ENCODE assay signal across 25 cellular contexts in the genomic region with DNA sequence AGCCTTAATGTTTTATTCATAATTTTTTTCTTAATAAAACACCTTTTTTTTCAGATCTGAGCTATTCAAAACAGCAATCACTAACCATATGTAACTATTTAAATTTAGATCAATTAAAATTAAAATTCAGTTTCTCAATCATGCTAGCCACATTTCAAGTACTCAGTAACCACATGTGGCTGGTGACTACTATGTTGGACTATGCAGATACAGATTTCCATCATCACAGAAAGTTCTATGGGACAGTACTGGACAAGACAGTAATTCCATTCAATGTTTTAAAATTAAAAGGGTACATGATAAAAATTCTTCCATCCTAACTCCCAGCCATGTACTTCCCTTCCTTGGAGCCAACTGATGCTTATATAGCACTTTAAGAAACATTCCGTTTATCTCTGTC.
"Had no signal": no experiment of that assay in that cellular context is flagged by ENCODE, and none has a peak within 500 bp of the region (broad histone marks: within the 10 kb centered on the region; RNA-seq: fewer than 3 reads in every experiment).

No MANE protein-coding gene starts in this region.

- H3K4me1 Mint-ChIP-seq: memory B cell; naive B cell; nephron; stimulated activated effector memory CD8-positive, alpha-beta T cell treated with anti-CD3 and anti-CD28 coated beads, Interleukin-12 subunit alpha, Interleukin-12 subunit beta, amount 100 ng/mL, for 72 hours had no signal

- H3K36me3 Mint-ChIP-seq: naive B cell; stimulated activated effector memory CD8-positive, alpha-beta T cell treated with anti-CD3 and anti-CD28 coated beads, Interleukin-12 subunit alpha, Interleukin-12 subunit beta, amount 100 ng/mL, for 72 hours had no signal

- H3K27me3 ChIP-seq: dorsolateral prefrontal cortex, gastroesophageal sphincter, pancreas, suprapubic skin, tibial artery, upper lobe of left lung, uterus had no signal

- H3K27ac ChIP-seq: dorsolateral prefrontal cortex, gastroesophageal sphincter, left ventricle myocardium inferior, lower lobe of right lung, pancreas, suprapubic skin, tibial artery, upper lobe of left lung, uterus had no signal

- FAIRE-seq: kidney, pancreas had no signal

- H3K27ac Mint-ChIP-seq: memory B cell; nephron; progenitor cell of endocrine pancreas; stimulated activated effector memory CD8-positive, alpha-beta T cell treated with anti-CD3 and anti-CD28 coated beads, Interleukin-12 subunit alpha, Interleukin-12 subunit beta, amount 100 ng/mL, for 72 hours had no signal

- H3K4me1 ChIP-seq: gastroesophageal sphincter, left ventricle myocardium inferior, lower lobe of right lung, pancreas, suprapubic skin, tibial artery, upper lobe of left lung, uterus had no signal

- H3K9me3 Mint-ChIP-seq: memory B cell; naive B cell; nephron; stimulated activated effector memory CD8-positive, alpha-beta T cell treated with anti-CD3 and anti-CD28 coated beads, Interleukin-12 subunit alpha, Interleukin-12 subunit beta, amount 100 ng/mL, for 72 hours had no signal

- H3K9me3 ChIP-seq: gastroesophageal sphincter, left ventricle myocardium inferior, lower lobe of right lung, pancreas, suprapubic skin, tibial artery, upper lobe of left lung, uterus had no signal

- H3K4me3 ChIP-seq: dorsolateral prefrontal cortex, gastroesophageal sphincter, left ventricle myocardium inferior, lower lobe of right lung, pancreas, suprapubic skin, tibial artery, upper lobe of left lung, uterus had no signal

- H3K4me3 Mint-ChIP-seq: memory B cell; naive B cell; nephron; stimulated activated effector memory CD8-positive, alpha-beta T cell treated with anti-CD3 and anti-CD28 coated beads, Interleukin-12 subunit alpha, Interleukin-12 subunit beta, amount 100 ng/mL, for 72 hours had no signal

- H3K27me3 Mint-ChIP-seq: memory B cell, naive B cell, progenitor cell of endocrine pancreas had no signal

- H3K36me3 ChIP-seq: uterus had no signal

- DNase-seq: cortex of kidney; dorsolateral prefrontal cortex; effector CD8-positive, alpha-beta T cell; glutamatergic neuron; kidney; left cardiac atrium; left ventricle myocardium inferior; lower lobe of right lung; midbrain; naive B cell; occipital lobe; pancreas; right cardiac atrium; stimulated activated CD4-positive, alpha-beta T cell treated with anti-CD3 and anti-CD28 coated beads, Interleukin-4, amount 100 ng/mL, for 1 hour; stimulated activated CD8-positive, alpha-beta memory T cell treated with anti-CD3 and anti-CD28 coated beads, Interleukin-4, amount 100 ng/mL, for 48 hours; stimulated activated naive CD8-positive, alpha-beta T cell treated with anti-CD3 and anti-CD28 coated beads, Interleukin-15, Interleukin-2, amounts not matched to agents 100 U/mL and 50 U/mL, for 24 hours; tibial artery; upper lobe of left lung; uterus had no signal
